In the genomic region with DNA sequence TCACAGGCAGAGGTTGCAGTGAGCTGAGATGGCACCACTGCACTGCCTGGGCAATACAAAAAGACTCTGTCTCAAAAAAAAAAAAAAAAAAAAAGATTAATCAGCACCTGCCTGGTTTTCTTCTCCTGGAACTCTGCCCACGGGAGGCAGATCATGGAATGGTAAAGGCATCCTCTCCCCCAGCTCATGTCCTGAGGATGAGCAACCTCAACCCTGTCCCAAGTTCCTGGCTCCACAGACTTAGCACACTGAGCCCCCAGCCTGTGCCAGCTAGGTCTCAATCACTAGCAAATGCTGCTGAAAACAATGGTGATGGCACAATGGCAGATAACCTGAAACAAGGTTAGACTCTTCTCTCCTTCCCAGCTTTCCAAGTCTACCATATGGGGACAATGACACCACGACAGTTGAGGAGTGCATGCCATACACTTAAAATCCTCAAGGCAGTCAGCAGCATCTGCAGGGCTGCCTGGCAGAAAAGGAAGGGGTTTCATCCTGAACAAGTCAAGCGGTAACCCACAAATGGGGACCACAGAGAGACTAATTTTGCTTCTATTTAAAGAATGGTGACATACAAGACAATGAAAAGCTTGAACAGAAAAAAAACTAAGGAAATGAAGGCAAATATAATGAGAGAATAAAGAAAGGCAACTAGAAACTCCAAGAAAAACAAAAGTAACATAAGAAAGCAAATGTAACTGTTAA, we compare ENCODE assay signal across 11 cellular contexts. TPM values are rescaled to one million over a fixed set of nuclear protein-coding genes. Genes with fewer than 3 reads are reported as not detected.
DNase-seq lines count a peak whose midpoint lies in the region; ATAC-seq and TF ChIP-seq lines count a peak whose summit lies in the region.
"Had no signal": no experiment of that assay in that cellular context is flagged by ENCODE, and none has a peak within 500 bp of the region (broad histone marks: within the 10 kb centered on the region; RNA-seq: fewer than 3 reads in every experiment).

No MANE protein-coding gene starts in this region.

- H3K9me3 Mint-ChIP-seq in activated CD4-positive, alpha-beta memory T cell treated with anti-CD3 and anti-CD28 coated beads, Interleukin-2, amount 10 ng/mL, durations not matched to agents 7 days and 5 days, result no peaks in the 10 kb centered on the region
- no peaks in the 10 kb centered on the region for H3K9me3 Mint-ChIP-seq in activated CD4-positive, alpha-beta memory T cell treated with anti-CD3 and anti-CD28 coated beads for 36 hours
- H3K9me3 Mint-ChIP-seq in activated naive CD8-positive, alpha-beta T cell treated with anti-CD3 and anti-CD28 coated beads, Interleukin-2, amount 50 U/mL, for 24 hours, result no peaks in the 10 kb centered on the region
- H3K9me3 Mint-ChIP-seq: effector memory CD8-positive, alpha-beta T cell; stimulated activated memory B cell treated with anti-CD40 and anti-IgM and Interleukin-4, amounts not matched to agents 10 μg/mL and 1 μg/mL and 100 μg/mL, for 72 hours had no signal

- H3K27me3 Mint-ChIP-seq in activated CD4-positive, alpha-beta memory T cell treated with anti-CD3 and anti-CD28 coated beads, Interleukin-2, amount 10 ng/mL, durations not matched to agents 7 days and 5 days, result no peaks in the 10 kb centered on the region
- H3K27me3 Mint-ChIP-seq in activated CD4-positive, alpha-beta memory T cell treated with anti-CD3 and anti-CD28 coated beads for 36 hours, result no peaks in the 10 kb centered on the region
- no peaks in the 10 kb centered on the region for H3K27me3 Mint-ChIP-seq in activated naive CD8-positive, alpha-beta T cell treated with anti-CD3 and anti-CD28 coated beads, Interleukin-2, amount 50 U/mL, for 24 hours
- H3K27me3 Mint-ChIP-seq: effector memory CD8-positive, alpha-beta T cell; stimulated activated memory B cell treated with anti-CD40 and anti-IgM and Interleukin-4, amounts not matched to agents 10 μg/mL and 1 μg/mL and 100 μg/mL, for 72 hours had no signal

- peak overlapping the region; percentile 7 for H3K4me3 Mint-ChIP-seq in activated CD4-positive, alpha-beta memory T cell treated with anti-CD3 and anti-CD28 coated beads, Interleukin-2, amount 10 ng/mL, durations not matched to agents 7 days and 5 days
- no peak overlapping the region for H3K4me3 Mint-ChIP-seq in activated CD4-positive, alpha-beta memory T cell treated with anti-CD3 and anti-CD28 coated beads for 36 hours
- peak overlapping the region; percentile 36 for H3K4me3 Mint-ChIP-seq in activated naive CD8-positive, alpha-beta T cell treated with anti-CD3 and anti-CD28 coated beads, Interleukin-2, amount 50 U/mL, for 24 hours
- H3K4me3 Mint-ChIP-seq: effector memory CD8-positive, alpha-beta T cell; stimulated activated memory B cell treated with anti-CD40 and anti-IgM and Interleukin-4, amounts not matched to agents 10 μg/mL and 1 μg/mL and 100 μg/mL, for 72 hours had no signal

- H3K27me3 ChIP-seq in suprapubic skin, result no peaks in the 10 kb centered on the region

- TF ChIP-seq EP300 in suprapubic skin (IDR thresholded peaks at IDR 0.05), result no peak

- no peaks in the 10 kb centered on the region for H3K36me3 ChIP-seq in suprapubic skin

- H3K27ac ChIP-seq in suprapubic skin, result no peak overlapping the region

- peaks cover 20% of the 10 kb centered on the region for H3K36me3 Mint-ChIP-seq in activated CD4-positive, alpha-beta memory T cell treated with anti-CD3 and anti-CD28 coated beads, Interleukin-2, amount 10 ng/mL, durations not matched to agents 7 days and 5 days (ENCODE audit: low read depth)
- H3K36me3 Mint-ChIP-seq in activated CD4-positive, alpha-beta memory T cell treated with anti-CD3 and anti-CD28 coated beads for 36 hours, result peaks cover 4% of the 10 kb centered on the region
- peaks cover 31% of the 10 kb centered on the region for H3K36me3 Mint-ChIP-seq in activated naive CD8-positive, alpha-beta T cell treated with anti-CD3 and anti-CD28 coated beads, Interleukin-2, amount 50 U/mL, for 24 hours (ENCODE audit: low read depth)

- H3K4me1 ChIP-seq in suprapubic skin, result peaks cover 17% of the 10 kb centered on the region

- no peak for DNase-seq in activated CD4-positive, alpha-beta memory T cell treated with anti-CD3 and anti-CD28 coated beads, Interleukin-2, amount 10 ng/mL, durations not matched to agents 7 days and 5 days
- no peak for DNase-seq in activated CD4-positive, alpha-beta memory T cell treated with anti-CD3 and anti-CD28 coated beads for 36 hours
- DNase-seq in NAMALWA (ENCODE audit: low spot score), result peak; percentile 69
- no peak for DNase-seq in activated naive CD8-positive, alpha-beta T cell treated with anti-CD3 and anti-CD28 coated beads, Interleukin-2, amount 50 U/mL, for 24 hours
- DNase-seq in suprapubic skin (ENCODE audit: low spot score in 2 of 2), result peak; percentile 15 to 58
- DNase-seq in activated CD8-positive, alpha-beta memory T cell treated with anti-CD3 and anti-CD28 coated beads, Interleukin-2, amount 50 U/mL, for 48 hours, result no peak
- DNase-seq in NCI-H2227 (lab: John Stamatoyannopoulos, UW; ENCODE audit: unreplicated experiment), result no peak
- DNase-seq: effector memory CD8-positive, alpha-beta T cell; NK-92 treated with Interleukin-12 subunit alpha and Interleukin-12 subunit beta, amount 100 ng/mL, for 24 hours had no signal

- no peak for ATAC-seq in activated naive CD8-positive, alpha-beta T cell treated with anti-CD3 and anti-CD28 coated beads, Interleukin-2, amount 50 U/mL, for 24 hours
- no peak for ATAC-seq in GM21390 (IDR thresholded peaks at IDR 0.05; ENCODE audit: unreplicated experiment)
- ATAC-seq: effector memory CD8-positive, alpha-beta T cell; stimulated activated memory B cell treated with anti-CD40 and anti-IgM and Interleukin-4, amounts not matched to agents 10 μg/mL and 1 μg/mL and 100 μg/mL, for 72 hours had no signal

- H3K4me3 ChIP-seq in suprapubic skin, result no peak overlapping the region

- TF ChIP-seq CTCF in suprapubic skin (IDR thresholded peaks at IDR 0.05), result no peak

- TF ChIP-seq POLR2A in suprapubic skin (IDR thresholded peaks at IDR 0.05), result no peak

- WGBS in suprapubic skin, result 85% methylated on average over 3 of the region's 3 CpGs

- no peaks in the 10 kb centered on the region for H3K9me3 ChIP-seq in suprapubic skin

- peaks cover 34% of the 10 kb centered on the region for H3K4me1 Mint-ChIP-seq in activated CD4-positive, alpha-beta memory T cell treated with anti-CD3 and anti-CD28 coated beads, Interleukin-2, amount 10 ng/mL, durations not matched to agents 7 days and 5 days
- peaks cover 25% of the 10 kb centered on the region for H3K4me1 Mint-ChIP-seq in activated CD4-positive, alpha-beta memory T cell treated with anti-CD3 and anti-CD28 coated beads for 36 hours (ENCODE audit: low read depth)
- H3K4me1 Mint-ChIP-seq in activated naive CD8-positive, alpha-beta T cell treated with anti-CD3 and anti-CD28 coated beads, Interleukin-2, amount 50 U/mL, for 24 hours, result peaks cover 39% of the 10 kb centered on the region

- CTCF ChIA-PET in activated CD4-positive, alpha-beta memory T cell treated with anti-CD3 and anti-CD28 coated beads, Interleukin-2, amount 10 ng/mL, durations not matched to agents 7 days and 5 days (lab: Charles Lee), result interaction anchor here (1.9 kb wide), 1 partner anchor 14 kb away, joined by 6 read pairs; no protein-coding TSS in a partner anchor
- CTCF ChIA-PET in activated CD4-positive, alpha-beta memory T cell treated with anti-CD3 and anti-CD28 coated beads for 36 hours (lab: Charles Lee), result interaction anchor here (1.6 kb wide), 1 partner anchor 15 kb away, joined by 5 read pairs; no protein-coding TSS in a partner anchor

- H3K27ac Mint-ChIP-seq in activated CD4-positive, alpha-beta memory T cell treated with anti-CD3 and anti-CD28 coated beads, Interleukin-2, amount 10 ng/mL, durations not matched to agents 7 days and 5 days, result peak overlapping the region; percentile 25
- H3K27ac Mint-ChIP-seq in activated CD4-positive, alpha-beta memory T cell treated with anti-CD3 and anti-CD28 coated beads for 36 hours, result no peak overlapping the region
- H3K27ac Mint-ChIP-seq in activated naive CD8-positive, alpha-beta T cell treated with anti-CD3 and anti-CD28 coated beads, Interleukin-2, amount 50 U/mL, for 24 hours, result peak overlapping the region; percentile 15
- H3K27ac Mint-ChIP-seq: stimulated activated memory B cell treated with anti-CD40 and anti-IgM and Interleukin-4, amounts not matched to agents 10 μg/mL and 1 μg/mL and 100 μg/mL, for 72 hours had no signal

- POLR2A ChIA-PET in activated CD4-positive, alpha-beta memory T cell treated with anti-CD3 and anti-CD28 coated beads, Interleukin-2, amount 10 ng/mL, durations not matched to agents 7 days and 5 days (lab: Charles Lee), result interaction anchor here (1.0 to 1.7 kb wide), 2 partner anchors 53 to 384 kb away, joined by 4 to 10 read pairs; partner anchors contain the start of gene FEM1B
- POLR2A ChIA-PET in activated CD4-positive, alpha-beta memory T cell treated with anti-CD3 and anti-CD28 coated beads for 36 hours (lab: Charles Lee), result interaction anchor here (0.6 kb wide), 1 partner anchor 1330 kb away, joined by 3 read pairs; no protein-coding TSS in a partner anchor

- intact Hi-C loops in activated CD4-positive, alpha-beta memory T cell treated with anti-CD3 and anti-CD28 coated beads for 36 hours (cut with micrococcal nuclease), result loop anchor here (5.0 kb wide), 1 partner anchor 362 kb away; no protein-coding TSS in a partner anchor

RNA-seq across cellular contexts. Expression of gene CLN6, which starts 4.8 kb away (rescaled TPM):
- 10 to 100 TPM; 40.0 to 41.3 TPM for total RNA-seq in activated CD4-positive, alpha-beta memory T cell treated with anti-CD3 and anti-CD28 coated beads, Interleukin-2, amount 10 ng/mL, durations not matched to agents 7 days and 5 days
- 10 to 100 TPM; 32.9 to 34.2 TPM for total RNA-seq in activated CD4-positive, alpha-beta memory T cell treated with anti-CD3 and anti-CD28 coated beads for 36 hours
- total RNA-seq in suprapubic skin, result 10 to 100 TPM; 20.3 to 38.1 (median 27.9) TPM

RNA-seq across cellular contexts. Expression of gene CALML4, which starts 19.6 kb away (rescaled TPM):
- total RNA-seq in activated CD4-positive, alpha-beta memory T cell treated with anti-CD3 and anti-CD28 coated beads, Interleukin-2, amount 10 ng/mL, durations not matched to agents 7 days and 5 days, result 10 to 100 TPM; 12.9 to 13.1 TPM
- total RNA-seq in activated CD4-positive, alpha-beta memory T cell treated with anti-CD3 and anti-CD28 coated beads for 36 hours, result 1 to 10 TPM; 5.3 to 7.0 TPM
- 10 to 100 TPM in 1 of 4 donors, 1 to 10 TPM in 3; 2.4 to 13.6 (median 4.8) TPM for total RNA-seq in suprapubic skin

RNA-seq across cellular contexts. Expression of gene FEM1B, which starts 52.8 kb away (rescaled TPM):
- total RNA-seq in activated CD4-positive, alpha-beta memory T cell treated with anti-CD3 and anti-CD28 coated beads, Interleukin-2, amount 10 ng/mL, durations not matched to agents 7 days and 5 days, result 10 to 100 TPM; 46.9 to 48.8 TPM
- total RNA-seq in activated CD4-positive, alpha-beta memory T cell treated with anti-CD3 and anti-CD28 coated beads for 36 hours, result 10 to 100 TPM; 32.6 to 34.2 TPM
- 10 to 100 TPM; 56.3 to 89.6 (median 63.8) TPM for total RNA-seq in suprapubic skin

Comparison
In these comparisons a context has a peak if more than half of its experiments do, and no peak if none do; other contexts are left out.
1. DNase-seq: peak in NAMALWA (single experiment) and suprapubic skin (2 of 2); none in activated CD4-positive, alpha-beta memory T cell treated with anti-CD3 and anti-CD28 coated beads, Interleukin-2, amount 10 ng/mL, durations not matched to agents 7 days and 5 days (single experiment), activated CD4-positive, alpha-beta memory T cell treated with anti-CD3 and anti-CD28 coated beads for 36 hours (single experiment), activated naive CD8-positive, alpha-beta T cell treated with anti-CD3 and anti-CD28 coated beads, Interleukin-2, amount 50 U/mL, for 24 hours (single experiment), activated CD8-positive, alpha-beta memory T cell treated with anti-CD3 and anti-CD28 coated beads, Interleukin-2, amount 50 U/mL, for 48 hours (single experiment) and NCI-H2227 (single experiment).